17 cellular contexts compared by ENCODE assay signal in the genomic region with DNA sequence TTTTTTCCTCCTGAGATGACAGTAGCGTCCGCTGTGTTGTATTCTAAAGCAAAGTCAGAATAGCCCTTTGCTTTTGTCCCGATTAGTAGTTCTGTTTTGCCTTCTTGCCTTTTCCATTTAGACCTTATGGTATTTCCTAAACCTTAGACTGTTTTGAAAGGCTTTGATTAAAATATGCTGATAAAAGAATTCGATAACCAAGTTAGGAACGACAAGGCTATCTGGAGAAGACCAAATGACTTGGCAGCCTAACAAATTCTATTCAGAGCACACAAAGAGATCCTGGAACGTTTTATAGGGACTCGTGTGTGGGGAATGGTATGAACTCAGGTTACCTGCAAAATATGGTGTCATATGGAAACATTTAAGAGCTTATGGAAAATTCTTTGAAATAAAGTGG. TPM values are rescaled to one million over a fixed set of nuclear protein-coding genes. Genes with fewer than 3 reads are reported as not detected.
DNase-seq lines count a peak whose midpoint lies in the region; ATAC-seq and TF ChIP-seq lines count a peak whose summit lies in the region.
"Had no signal": no experiment of that assay in that cellular context is flagged by ENCODE, and none has a peak within 500 bp of the region (broad histone marks: within the 10 kb centered on the region; RNA-seq: fewer than 3 reads in every experiment).

No MANE protein-coding gene starts in this region.

- TF ChIP-seq CTCF in tibial nerve (IDR thresholded peaks at IDR 0.05) (no peak), neural progenitor cell (IDR thresholded peaks at IDR 0.05) (no peak)

- H3K9me3 ChIP-seq in tibial nerve, result no peaks in the 10 kb centered on the region
- H3K9me3 ChIP-seq in neural progenitor cell (ENCODE audit: low read depth), result no peaks in the 10 kb centered on the region
- H3K9me3 ChIP-seq: A549, esophagus squamous epithelium had no signal

- H4K20me1 ChIP-seq in neural progenitor cell (ENCODE audit: low read depth), result no peaks in the 10 kb centered on the region

- no peak overlapping the region for H2AFZ ChIP-seq in neural progenitor cell (replicated peaks)

- H3K4me1 ChIP-seq in tibial nerve (peaks cover 0 to 69% (median 33%) of the 10 kb centered on the region in 4 donors), neural progenitor cell (no peaks in the 10 kb centered on the region)

- H3K27me3 ChIP-seq in tibial nerve (no peaks in the 10 kb centered on the region), neural progenitor cell (no peaks in the 10 kb centered on the region)
- H3K27me3 ChIP-seq: esophagus squamous epithelium had no signal

- no peaks in the 10 kb centered on the region for H3K9me3 Mint-ChIP-seq in neural progenitor cell
- H3K9me3 Mint-ChIP-seq in natural killer cell treated with Interleukin-12 subunit alpha and Interleukin-12 subunit beta and Interleukin-15 and Interleukin-18, amount 100 ng/mL, for 72 hours, result no peaks in the 10 kb centered on the region
- H3K9me3 Mint-ChIP-seq: activated T-cell treated with anti-CD3 and anti-CD28 coated beads, Interleukin-2, amount 50 U/mL, for 4 hours; stimulated activated naive B cell treated with anti-CD40 and anti-IgM and Interleukin-4, amounts not matched to agents 10 μg/mL and 1 μg/mL and 100 μg/mL, for 72 hours had no signal

- no peak overlapping the region for H3K9ac ChIP-seq in neural progenitor cell

- H3K36me3 Mint-ChIP-seq in neural progenitor cell, result peaks cover 2% of the 10 kb centered on the region
- no peaks in the 10 kb centered on the region for H3K36me3 Mint-ChIP-seq in natural killer cell treated with Interleukin-12 subunit alpha and Interleukin-12 subunit beta and Interleukin-15 and Interleukin-18, amount 100 ng/mL, for 72 hours
- H3K36me3 Mint-ChIP-seq: stimulated activated naive B cell treated with anti-CD40 and anti-IgM and Interleukin-4, amounts not matched to agents 10 μg/mL and 1 μg/mL and 100 μg/mL, for 72 hours had no signal

- DNase-seq in Right ventricle myocardium inferior (ENCODE audit: missing footprints) (no peak), left cardiac atrium (no peak), cerebellar cortex (ENCODE audit: low spot score) (peak; percentile 77), left lobe of liver (ENCODE audit: low spot score) (no peak), tibial nerve (ENCODE audit: low spot score in 2 of 2) (no peak), NCI-H128 (lab: John Stamatoyannopoulos, UW; ENCODE audit: unreplicated experiment) (no peak), neural progenitor cell (ENCODE audit: low spot score) (no peak)
- DNase-seq in natural killer cell treated with Interleukin-12 subunit alpha and Interleukin-12 subunit beta and Interleukin-15 and Interleukin-18, amount 100 ng/mL, for 72 hours (ENCODE audit: low spot score), result no peak
- DNase-seq: activated CD4-positive, alpha-beta T cell treated with anti-CD3 and anti-CD28 coated beads, Interleukin-2, amount 50 U/mL, for 48 hours; activated T-cell treated with anti-CD3 and anti-CD28 coated beads, Interleukin-2, amount 50 U/mL, for 4 hours; DMS153; esophagus squamous epithelium; NCI-H187; PC-3; stimulated activated naive B cell treated with anti-CD40 and anti-IgM and Interleukin-4, amounts not matched to agents 10 μg/mL and 1 μg/mL and 100 μg/mL, for 72 hours had no signal

- peak overlapping the region; percentile 7 to 66 (median 43) for H3K27ac ChIP-seq in tibial nerve
- no peak overlapping the region for H3K27ac ChIP-seq in neural progenitor cell
- H3K27ac ChIP-seq: A549, coronary artery, esophagus squamous epithelium had no signal

- H3K36me3 ChIP-seq in tibial nerve (no peaks in the 10 kb centered on the region), neural progenitor cell (no peaks in the 10 kb centered on the region)
- H3K36me3 ChIP-seq: esophagus squamous epithelium had no signal

- TF ChIP-seq EP300 in tibial nerve (IDR thresholded peaks at IDR 0.05), result no peak

- no peak for TF ChIP-seq POLR2A in tibial nerve (IDR thresholded peaks at IDR 0.05)

- H3K27ac Mint-ChIP-seq in neural progenitor cell, result no peak overlapping the region
- no peak overlapping the region for H3K27ac Mint-ChIP-seq in natural killer cell treated with Interleukin-12 subunit alpha and Interleukin-12 subunit beta and Interleukin-15 and Interleukin-18, amount 100 ng/mL, for 72 hours
- H3K27ac Mint-ChIP-seq: stimulated activated naive B cell treated with anti-CD40 and anti-IgM and Interleukin-4, amounts not matched to agents 10 μg/mL and 1 μg/mL and 100 μg/mL, for 72 hours had no signal

- no peak overlapping the region for H3K4me2 ChIP-seq in neural progenitor cell
- H3K4me2 ChIP-seq: A549 had no signal

- 28 to 31% methylated on average over 7 of the region's 7 CpGs for WGBS in tibial nerve, 2 donors

- no peaks in the 10 kb centered on the region for H3K79me2 ChIP-seq in neural progenitor cell (ENCODE audit: low read depth)

- H3K4me3 ChIP-seq in tibial nerve, result no peak overlapping the region
- no peak overlapping the region for H3K4me3 ChIP-seq in neural progenitor cell
- H3K4me3 ChIP-seq: A549, coronary artery, esophagus squamous epithelium had no signal

- no peaks in the 10 kb centered on the region for H3F3A ChIP-seq in neural progenitor cell (ENCODE audit: low read depth)

- no peak overlapping the region for H3K4me3 Mint-ChIP-seq in neural progenitor cell
- no peak overlapping the region for H3K4me3 Mint-ChIP-seq in natural killer cell treated with Interleukin-12 subunit alpha and Interleukin-12 subunit beta and Interleukin-15 and Interleukin-18, amount 100 ng/mL, for 72 hours
- H3K4me3 Mint-ChIP-seq: activated T-cell treated with anti-CD3 and anti-CD28 coated beads, Interleukin-2, amount 50 U/mL, for 4 hours; stimulated activated naive B cell treated with anti-CD40 and anti-IgM and Interleukin-4, amounts not matched to agents 10 μg/mL and 1 μg/mL and 100 μg/mL, for 72 hours had no signal

- H3K27me3 Mint-ChIP-seq in neural progenitor cell (ENCODE audit: insufficient read depth, low read depth), result no peaks in the 10 kb centered on the region
- H3K27me3 Mint-ChIP-seq in natural killer cell treated with Interleukin-12 subunit alpha and Interleukin-12 subunit beta and Interleukin-15 and Interleukin-18, amount 100 ng/mL, for 72 hours, result peaks cover 20 to 38% of the 10 kb centered on the region in 2 donors
- H3K27me3 Mint-ChIP-seq: stimulated activated naive B cell treated with anti-CD40 and anti-IgM and Interleukin-4, amounts not matched to agents 10 μg/mL and 1 μg/mL and 100 μg/mL, for 72 hours had no signal

- intact Hi-C loops in Right ventricle myocardium inferior (cut with DNase I), result loop anchor here (2.0 kb wide), 2 partner anchors 44 to 58 kb away; no protein-coding TSS in a partner anchor
- intact Hi-C loops in left cardiac atrium (cut with DNase I), result no loop called here

- ATAC-seq in Right ventricle myocardium inferior (peak; percentile 34), left cardiac atrium (no peak), left lobe of liver (peak; percentile 45)
- ATAC-seq in natural killer cell treated with Interleukin-12 subunit alpha and Interleukin-12 subunit beta and Interleukin-15 and Interleukin-18, amount 100 ng/mL, for 72 hours, result no peak
- ATAC-seq: A549; activated T-cell treated with anti-CD3 and anti-CD28 coated beads, Interleukin-2, amount 50 U/mL, for 4 hours; PC-3; stimulated activated naive B cell treated with anti-CD40 and anti-IgM and Interleukin-4, amounts not matched to agents 10 μg/mL and 1 μg/mL and 100 μg/mL, for 72 hours had no signal

- H3K4me1 Mint-ChIP-seq in neural progenitor cell, result peaks cover 15% of the 10 kb centered on the region
- no peaks in the 10 kb centered on the region for H3K4me1 Mint-ChIP-seq in natural killer cell treated with Interleukin-12 subunit alpha and Interleukin-12 subunit beta and Interleukin-15 and Interleukin-18, amount 100 ng/mL, for 72 hours (ENCODE audit: low read depth in 2 of 2)
- H3K4me1 Mint-ChIP-seq: stimulated activated naive B cell treated with anti-CD40 and anti-IgM and Interleukin-4, amounts not matched to agents 10 μg/mL and 1 μg/mL and 100 μg/mL, for 72 hours had no signal

RNA-seq across cellular contexts. Expression of a gene that starts 42.9 kb away (rescaled TPM):
- total RNA-seq in Right ventricle myocardium inferior (97.6 TPM), left cardiac atrium (10 to 100 TPM; 94.1 to 97.8 TPM), left lobe of liver (69.9 TPM), tibial nerve (10 to 100 TPM; 71.2 to 81.4 (median 75.7) TPM), neural progenitor cell (ENCODE audit: low replicate concordance) (1.7 and 5.3 TPM in 2 replicates)
- 1 to 10 TPM in 1 of 2 donors, under 1 TPM in 1; 0.14 to 7.3 TPM for total RNA-seq in natural killer cell treated with Interleukin-12 subunit alpha and Interleukin-12 subunit beta and Interleukin-15 and Interleukin-18, amount 100 ng/mL, for 72 hours

Comparison
In these comparisons a context has a peak if more than half of its experiments do, and no peak if none do; other contexts are left out.
1. ATAC-seq: peak in Right ventricle myocardium inferior (single experiment) and left lobe of liver (single experiment); none in left cardiac atrium (0 of 2) and natural killer cell treated with Interleukin-12 subunit alpha and Interleukin-12 subunit beta and Interleukin-15 and Interleukin-18, amount 100 ng/mL, for 72 hours (0 of 2).